22 cellular contexts compared by ENCODE assay signal in the genomic region with DNA sequence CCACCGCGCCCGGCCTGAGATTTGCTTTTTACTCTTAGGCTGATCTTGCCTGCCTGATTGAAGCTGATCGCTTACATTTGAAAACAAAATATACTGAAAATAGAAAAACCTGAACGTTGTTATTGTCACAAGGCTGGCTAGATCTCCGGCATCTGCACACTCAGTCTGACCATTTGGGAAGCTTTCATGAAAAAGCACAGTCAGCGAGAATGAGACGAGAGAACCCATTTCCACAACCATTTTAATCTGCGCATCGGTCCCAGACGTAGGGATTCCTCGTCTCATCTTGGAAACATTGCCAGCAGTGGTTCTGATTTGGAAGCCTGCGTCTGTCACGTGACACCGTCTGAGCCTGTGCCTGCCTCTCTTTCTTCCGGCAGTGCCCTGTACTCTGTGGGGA. TPM values are rescaled to one million over a fixed set of nuclear protein-coding genes. Genes with fewer than 3 reads are reported as not detected.
DNase-seq lines count a peak whose midpoint lies in the region; ATAC-seq and TF ChIP-seq lines count a peak whose summit lies in the region.
"Had no signal": no experiment of that assay in that cellular context is flagged by ENCODE, and none has a peak within 500 bp of the region (broad histone marks: within the 10 kb centered on the region; RNA-seq: fewer than 3 reads in every experiment).

No MANE protein-coding gene starts in this region.

- H4K20me1 ChIP-seq in IMR-90 (ENCODE audit: insufficient read depth, low read length) = peaks cover 5% of the 10 kb centered on the region

- H3K9me3 ChIP-seq in heart right ventricle = no peaks in the 10 kb centered on the region
- no peaks in the 10 kb centered on the region for H3K9me3 ChIP-seq in IMR-90 (ENCODE audit: control insufficient read depth, insufficient read depth, low read length)
- H3K9me3 ChIP-seq: BE2C; BLaER1 treated with 17β-estradiol and CSF1 and Interleukin-3, amounts not matched to agents 10 nM and 100 nM had no signal

- no peaks in the 10 kb centered on the region for H3K9me3 Mint-ChIP-seq in endothelial cell (ENCODE audit: unreplicated experiment)
- H3K9me3 Mint-ChIP-seq in stimulated activated effector memory CD8-positive, alpha-beta T cell treated with anti-CD3 and anti-CD28 coated beads, Interleukin-12 subunit alpha, Interleukin-12 subunit beta, amount 100 ng/mL, for 72 hours = no peaks in the 10 kb centered on the region
- no peaks in the 10 kb centered on the region for H3K9me3 Mint-ChIP-seq in activated CD4-positive, alpha-beta memory T cell treated with anti-CD3 and anti-CD28 coated beads, Interleukin-2, amount 10 ng/mL, durations not matched to agents 7 days and 5 days
- H3K9me3 Mint-ChIP-seq: CD14-positive monocyte; CD4-positive, alpha-beta T cell; GM23338; H9 had no signal

- CTCF ChIA-PET in IMR-90 (lab: Yijun Ruan, JAX) = interaction anchor here (0.6 kb wide), 1 partner anchor 46 kb away, joined by 3 read pairs; no protein-coding TSS in a partner anchor
- CTCF ChIA-PET in activated CD4-positive, alpha-beta memory T cell treated with anti-CD3 and anti-CD28 coated beads, Interleukin-2, amount 10 ng/mL, durations not matched to agents 7 days and 5 days (lab: Charles Lee) = interaction anchor here (0.6 kb wide), 1 partner anchor 15 kb away, joined by 3 read pairs; no protein-coding TSS in a partner anchor

- H3K4me3 Mint-ChIP-seq in endothelial cell (ENCODE audit: unreplicated experiment) = peak overlapping the region; percentile 26
- no peak overlapping the region for H3K4me3 Mint-ChIP-seq in stimulated activated effector memory CD8-positive, alpha-beta T cell treated with anti-CD3 and anti-CD28 coated beads, Interleukin-12 subunit alpha, Interleukin-12 subunit beta, amount 100 ng/mL, for 72 hours
- no peak overlapping the region for H3K4me3 Mint-ChIP-seq in activated CD4-positive, alpha-beta memory T cell treated with anti-CD3 and anti-CD28 coated beads, Interleukin-2, amount 10 ng/mL, durations not matched to agents 7 days and 5 days
- H3K4me3 Mint-ChIP-seq: CD14-positive monocyte; CD4-positive, alpha-beta T cell; GM23338; H9 had no signal

- no peak overlapping the region for H2BK120ac ChIP-seq in IMR-90 (ENCODE audit: low read depth, low read length)

- TF ChIP-seq POLR2A in IMR-90 (IDR thresholded peaks at IDR 0.05; ENCODE audit: low read depth, low read length) = no peak

- peak overlapping the region; percentile 76 for H3K27ac Mint-ChIP-seq in endothelial cell (ENCODE audit: unreplicated experiment)
- peak overlapping the region; percentile 37 for H3K27ac Mint-ChIP-seq in stimulated activated effector memory CD8-positive, alpha-beta T cell treated with anti-CD3 and anti-CD28 coated beads, Interleukin-12 subunit alpha, Interleukin-12 subunit beta, amount 100 ng/mL, for 72 hours
- no peak overlapping the region for H3K27ac Mint-ChIP-seq in activated CD4-positive, alpha-beta memory T cell treated with anti-CD3 and anti-CD28 coated beads, Interleukin-2, amount 10 ng/mL, durations not matched to agents 7 days and 5 days
- H3K27ac Mint-ChIP-seq: CD4-positive, alpha-beta T cell; GM23338 had no signal

- H2BK15ac ChIP-seq in IMR-90 (ENCODE audit: low read depth, low read length) = no peak overlapping the region

- no peak overlapping the region for H3K14ac ChIP-seq in IMR-90 (replicated peaks; ENCODE audit: low read depth, low read length)

- no peaks in the 10 kb centered on the region for H3K9me1 ChIP-seq in IMR-90 (ENCODE audit: insufficient read depth, low read length)

- no peak overlapping the region for H3K18ac ChIP-seq in IMR-90 (ENCODE audit: low read depth, low read length)

- dilution Hi-C loops in IMR-90 (cut with HindIII; ENCODE audit: low sequenced_read_pairs, unreplicated experiment) = no loop called here

- no peak overlapping the region for H3K27ac ChIP-seq in heart right ventricle
- no peak overlapping the region for H3K27ac ChIP-seq in IMR-90 (ENCODE audit: insufficient read depth, low read length)
- H3K27ac ChIP-seq: 22Rv1; BLaER1 treated with 17β-estradiol and CSF1 and Interleukin-3, amounts not matched to agents 10 nM and 100 nM had no signal

- H3K79me1 ChIP-seq in IMR-90 (ENCODE audit: low read depth in 1 of 2, low read length in 2 of 2) = peaks cover 7 to 49% of the 10 kb centered on the region in 2 experiments

- no TSS peak for BruUV-seq in IMR-90 (replicated peaks; lab: Mats Ljungman, UMichigan)

- H3K9ac ChIP-seq in IMR-90 (ENCODE audit: low read depth, low read length) = no peak overlapping the region
- H3K9ac ChIP-seq: BLaER1 treated with 17β-estradiol and CSF1 and Interleukin-3, amounts not matched to agents 10 nM and 100 nM had no signal

- peaks cover 0 to 100% (median 61%) of the 10 kb centered on the region in 9 donors for H3K36me3 ChIP-seq in heart right ventricle
- peaks cover 76% of the 10 kb centered on the region for H3K36me3 ChIP-seq in IMR-90 (ENCODE audit: control insufficient read depth, insufficient read depth, low read length)

- POLR2A ChIA-PET in IMR-90 (lab: Charles Lee; ENCODE audit: unreplicated experiment) = no interaction called here
- POLR2A ChIA-PET in activated CD4-positive, alpha-beta memory T cell treated with anti-CD3 and anti-CD28 coated beads, Interleukin-2, amount 10 ng/mL, durations not matched to agents 7 days and 5 days (lab: Charles Lee) = interaction anchor here (0.6 kb wide), 1 partner anchor 13 kb away, joined by 3 read pairs; no protein-coding TSS in a partner anchor

- TF ChIP-seq CTCF in heart right ventricle (IDR thresholded peaks at IDR 0.05) (no peak), IMR-90 (conservative IDR thresholded peaks at IDR 0.05; ENCODE audit: low read depth, low read length) (no peak), endothelial cell (IDR thresholded peaks at IDR 0.05; ENCODE audit: unreplicated experiment) (no peak)

- no peak overlapping the region for H3K4ac ChIP-seq in IMR-90 (ENCODE audit: low read depth, low read length)

- no peaks in the 10 kb centered on the region for H3K27me3 ChIP-seq in heart right ventricle
- H3K27me3 ChIP-seq in IMR-90 (ENCODE audit: control insufficient read depth, insufficient read depth, low read length) = no peaks in the 10 kb centered on the region
- H3K27me3 ChIP-seq: BE2C; BLaER1 treated with 17β-estradiol and CSF1 and Interleukin-3, amounts not matched to agents 10 nM and 100 nM had no signal

- intact Hi-C loops in Right ventricle myocardium inferior (cut with DNase I) (no loop called here), heart right ventricle (cut with DNase I) (no loop called here), IMR-90 (cut with micrococcal nuclease) (no loop called here)

- in situ Hi-C loops in IMR-90 (cut with MboI; ENCODE audit: low sequenced_read_pairs) = no loop called here

- no peak overlapping the region for H3K4me2 ChIP-seq in IMR-90 (ENCODE audit: low read depth, low read length)
- H3K4me2 ChIP-seq: BLaER1 treated with 17β-estradiol and CSF1 and Interleukin-3, amounts not matched to agents 10 nM and 100 nM; GM23338 had no signal

- H4K91ac ChIP-seq in IMR-90 (ENCODE audit: insufficient read depth, low read depth, low read length) = no peak overlapping the region

- peaks cover 54% of the 10 kb centered on the region for H3K4me1 Mint-ChIP-seq in endothelial cell (ENCODE audit: unreplicated experiment)
- H3K4me1 Mint-ChIP-seq in stimulated activated effector memory CD8-positive, alpha-beta T cell treated with anti-CD3 and anti-CD28 coated beads, Interleukin-12 subunit alpha, Interleukin-12 subunit beta, amount 100 ng/mL, for 72 hours = peaks cover 3% of the 10 kb centered on the region
- H3K4me1 Mint-ChIP-seq in activated CD4-positive, alpha-beta memory T cell treated with anti-CD3 and anti-CD28 coated beads, Interleukin-2, amount 10 ng/mL, durations not matched to agents 7 days and 5 days = peaks cover 8% of the 10 kb centered on the region
- H3K4me1 Mint-ChIP-seq: GM23338, H9 had no signal

- H3K4me3 ChIP-seq in heart right ventricle (no peak overlapping the region), IMR-90 (ENCODE audit: insufficient read depth, low read depth, low read length) (no peak overlapping the region)
- H3K4me3 ChIP-seq: BLaER1 treated with 17β-estradiol and CSF1 and Interleukin-3, amounts not matched to agents 10 nM and 100 nM; GM23338 had no signal

- H3K27me3 Mint-ChIP-seq in endothelial cell (ENCODE audit: unreplicated experiment) = peaks cover 14% of the 10 kb centered on the region
- H3K27me3 Mint-ChIP-seq in activated CD4-positive, alpha-beta memory T cell treated with anti-CD3 and anti-CD28 coated beads, Interleukin-2, amount 10 ng/mL, durations not matched to agents 7 days and 5 days = no peaks in the 10 kb centered on the region
- H3K27me3 Mint-ChIP-seq: CD4-positive, alpha-beta T cell had no signal

- H2BK20ac ChIP-seq in IMR-90 (ENCODE audit: low read depth, low read length) = no peak overlapping the region

- H3K4me1 ChIP-seq in heart right ventricle = peaks cover 6 to 44% (median 20%) of the 10 kb centered on the region in 9 donors
- H3K4me1 ChIP-seq in IMR-90 (ENCODE audit: control insufficient read depth, insufficient read depth, low read length) = no peaks in the 10 kb centered on the region
- H3K4me1 ChIP-seq: BE2C had no signal

- H3K23ac ChIP-seq in IMR-90 (ENCODE audit: low read depth, low read length) = no peak overlapping the region

- TF ChIP-seq RAD21 in IMR-90 (IDR thresholded peaks at IDR 0.05; ENCODE audit: low read length) = no peak

- H3K36me3 Mint-ChIP-seq in endothelial cell (ENCODE audit: low read depth, unreplicated experiment) = peaks cover 41% of the 10 kb centered on the region
- H3K36me3 Mint-ChIP-seq in stimulated activated effector memory CD8-positive, alpha-beta T cell treated with anti-CD3 and anti-CD28 coated beads, Interleukin-12 subunit alpha, Interleukin-12 subunit beta, amount 100 ng/mL, for 72 hours = peaks cover 98% of the 10 kb centered on the region
- peaks cover 52% of the 10 kb centered on the region for H3K36me3 Mint-ChIP-seq in activated CD4-positive, alpha-beta memory T cell treated with anti-CD3 and anti-CD28 coated beads, Interleukin-2, amount 10 ng/mL, durations not matched to agents 7 days and 5 days (ENCODE audit: low read depth)

- no peak overlapping the region for H3K56ac ChIP-seq in IMR-90 (ENCODE audit: extremely low read depth, insufficient read depth, low read length)

- no peak overlapping the region for H4K8ac ChIP-seq in IMR-90 (ENCODE audit: low read depth in 2 of 2, low read length in 2 of 2)

- H2AK9ac ChIP-seq in IMR-90 (replicated peaks; ENCODE audit: low read depth, low read length, poor library complexity) = no peak overlapping the region

- WGBS in heart right ventricle, 2 donors = 78 to 87% methylated on average over 16 of the region's 16 CpGs
- WGBS in IMR-90 (ENCODE audit: extremely low coverage in 2 of 2, insufficient read length in 1 of 2), 2 experiments = 82% methylated on average over 10 of the region's 16 CpGs; no CpG with 5 or more reads in 1 of the 2 experiments

- peak; percentile 0 for DNase-seq in Right ventricle myocardium inferior (ENCODE audit: missing footprints)
- no peak for DNase-seq in heart right ventricle
- no peak for DNase-seq in IMR-90
- DNase-seq in endothelial cell (ENCODE audit: low spot score) = no peak
- DNase-seq in stimulated activated effector memory CD8-positive, alpha-beta T cell treated with anti-CD3 and anti-CD28 coated beads, Interleukin-12 subunit alpha, Interleukin-12 subunit beta, amount 100 ng/mL, for 72 hours (ENCODE audit: low spot score in 2 of 2) = no peak
- DNase-seq in activated CD4-positive, alpha-beta memory T cell treated with anti-CD3 and anti-CD28 coated beads, Interleukin-2, amount 10 ng/mL, durations not matched to agents 7 days and 5 days = no peak
- DNase-seq in left lobe of liver (ENCODE audit: low spot score) = no peak
- DNase-seq in DMS79 treated with DMSO at 0.1 percent for 48 hours (lab: John Stamatoyannopoulos, UW) = no peak
- DNase-seq: ACHN; AML-193; BE2C; Calu3; CD4-positive, alpha-beta T cell; COR-L47; DMS53; DND-41; H9 had no signal

- H2AFZ ChIP-seq in IMR-90 (replicated peaks; ENCODE audit: low read length, poor library complexity) = no peak overlapping the region
- H2AFZ ChIP-seq: GM23338 had no signal

- ATAC-seq in Right ventricle myocardium inferior (no peak), heart right ventricle (no peak), IMR-90 (ENCODE audit: low read depth) (no peak), left lobe of liver (no peak)
- no peak for ATAC-seq in stimulated activated effector memory CD8-positive, alpha-beta T cell treated with anti-CD3 and anti-CD28 coated beads, Interleukin-12 subunit alpha, Interleukin-12 subunit beta, amount 100 ng/mL, for 72 hours
- ATAC-seq: GM23338, HCT116 had no signal

- no peak overlapping the region for H4K5ac ChIP-seq in IMR-90 (ENCODE audit: low read depth, low read length)

- no peak overlapping the region for H2AK5ac ChIP-seq in IMR-90 (ENCODE audit: low read depth, low read length)

- H2BK5ac ChIP-seq in IMR-90 (ENCODE audit: low read depth, low read length, poor library complexity, severe bottlenecking) = no peak overlapping the region

RNA-seq across cellular contexts. Expression of a gene that starts 20.9 kb away (rescaled TPM):
- total RNA-seq in Right ventricle myocardium inferior (96.1 TPM), heart right ventricle (100 to 1,000 TPM in 5 of 10 donors, 10 to 100 TPM in 5; 85.4 to 145 (median 101) TPM), IMR-90 (2012; rRNA removed) (95.3 and 96.8 TPM in 2 replicates), endothelial cell (ENCODE audit: unreplicated experiment) (207 TPM), left lobe of liver (68.1 TPM)
- polyA plus RNA-seq in heart right ventricle (100 to 1,000 TPM in 1 of 2 donors, 10 to 100 TPM in 1; 69.8 to 116 TPM), IMR-90 (2012; rRNA removed) (82.8 and 94.6 TPM in 2 replicates)
- polyA plus RNA-seq in IMR-90 (2012; cell fraction: cytosol; rRNA removed) = 49.9 and 71.5 TPM in 2 replicates
- polyA plus RNA-seq in IMR-90 (2012; cell fraction: nucleus; rRNA removed; ENCODE audit: low replicate concordance) = 594 and 800 TPM in 2 replicates
- 10 to 100 TPM; 73.9 to 77.9 TPM for total RNA-seq in activated CD4-positive, alpha-beta memory T cell treated with anti-CD3 and anti-CD28 coated beads, Interleukin-2, amount 10 ng/mL, durations not matched to agents 7 days and 5 days

RNA-seq across cellular contexts. Expression of a gene that starts 31.4 kb away (rescaled TPM):
- total RNA-seq in Right ventricle myocardium inferior = 1,162 TPM
- total RNA-seq in heart right ventricle = 1,000 to 10,000 TPM in 4 of 10 donors, 100 to 1,000 TPM in 6; 786 to 1,426 (median 935) TPM
- 1,000 to 10,000 TPM; 3,221 to 7,398 TPM for polyA plus RNA-seq in heart right ventricle
- total RNA-seq in IMR-90 (2012; rRNA removed) = 1,549 and 2,098 TPM in 2 replicates
- polyA plus RNA-seq in IMR-90 (2012; rRNA removed) = 3,527 and 5,396 TPM in 2 replicates
- polyA plus RNA-seq in IMR-90 (2012; cell fraction: cytosol; rRNA removed) = 7,098 and 10,427 TPM in 2 replicates
- 1,689 and 3,565 TPM in 2 replicates for polyA plus RNA-seq in IMR-90 (2012; cell fraction: nucleus; rRNA removed; ENCODE audit: low replicate concordance)
- total RNA-seq in endothelial cell (ENCODE audit: unreplicated experiment) = 2,070 TPM
- 1,000 to 10,000 TPM; 2,083 to 2,114 TPM for total RNA-seq in activated CD4-positive, alpha-beta memory T cell treated with anti-CD3 and anti-CD28 coated beads, Interleukin-2, amount 10 ng/mL, durations not matched to agents 7 days and 5 days
- total RNA-seq in left lobe of liver = 886 TPM

RNA-seq across cellular contexts. Expression of a gene that starts 38.7 kb away (rescaled TPM):
- total RNA-seq in Right ventricle myocardium inferior = 64.9 TPM
- total RNA-seq in heart right ventricle = 10 to 100 TPM; 55.9 to 93.6 (median 67.4) TPM
- polyA plus RNA-seq in heart right ventricle = 10 to 100 TPM; 47.7 to 65.5 TPM
- 28.1 and 46.8 TPM in 2 replicates for total RNA-seq in IMR-90 (2012; rRNA removed)
- polyA plus RNA-seq in IMR-90 (2012; rRNA removed) = 67.8 and 71.9 TPM in 2 replicates
- polyA plus RNA-seq in IMR-90 (2012; cell fraction: cytosol; rRNA removed) = 50.6 and 79.2 TPM in 2 replicates
- polyA plus RNA-seq in IMR-90 (2012; cell fraction: nucleus; rRNA removed; ENCODE audit: low replicate concordance) = 174 and 231 TPM in 2 replicates
- total RNA-seq in endothelial cell (ENCODE audit: unreplicated experiment) = 165 TPM
- total RNA-seq in activated CD4-positive, alpha-beta memory T cell treated with anti-CD3 and anti-CD28 coated beads, Interleukin-2, amount 10 ng/mL, durations not matched to agents 7 days and 5 days = 100 to 1,000 TPM; 199 to 208 TPM
- 50.7 TPM for total RNA-seq in left lobe of liver

RNA-seq across cellular contexts. Expression of a gene that starts 46.5 kb away (rescaled TPM):
- not detected for total RNA-seq in Right ventricle myocardium inferior
- under 1 TPM in 1 of 10 donors, not detected in 9; 0.16 TPM for total RNA-seq in heart right ventricle
- polyA plus RNA-seq in heart right ventricle = under 1 TPM in 1 of 2 donors, not detected in 1; 0.33 TPM
- 5.0 and 5.4 TPM in 2 replicates for total RNA-seq in IMR-90 (2012; rRNA removed)
- 17.4 and 17.7 TPM in 2 replicates for polyA plus RNA-seq in IMR-90 (2012; rRNA removed)
- polyA plus RNA-seq in IMR-90 (2012; cell fraction: cytosol; rRNA removed) = 5.8 and 13.6 TPM in 2 replicates
- 145 and 321 TPM in 2 replicates for polyA plus RNA-seq in IMR-90 (2012; cell fraction: nucleus; rRNA removed; ENCODE audit: low replicate concordance)
- total RNA-seq in endothelial cell (ENCODE audit: unreplicated experiment) = 5.5 TPM
- 1 to 10 TPM; 3.3 to 4.4 TPM for total RNA-seq in activated CD4-positive, alpha-beta memory T cell treated with anti-CD3 and anti-CD28 coated beads, Interleukin-2, amount 10 ng/mL, durations not matched to agents 7 days and 5 days
- 0.88 TPM for total RNA-seq in left lobe of liver
- polyA plus RNA-seq: CD14-positive monocyte had no signal
